1 cellular context compared by ENCODE assay signal in the genomic region with DNA sequence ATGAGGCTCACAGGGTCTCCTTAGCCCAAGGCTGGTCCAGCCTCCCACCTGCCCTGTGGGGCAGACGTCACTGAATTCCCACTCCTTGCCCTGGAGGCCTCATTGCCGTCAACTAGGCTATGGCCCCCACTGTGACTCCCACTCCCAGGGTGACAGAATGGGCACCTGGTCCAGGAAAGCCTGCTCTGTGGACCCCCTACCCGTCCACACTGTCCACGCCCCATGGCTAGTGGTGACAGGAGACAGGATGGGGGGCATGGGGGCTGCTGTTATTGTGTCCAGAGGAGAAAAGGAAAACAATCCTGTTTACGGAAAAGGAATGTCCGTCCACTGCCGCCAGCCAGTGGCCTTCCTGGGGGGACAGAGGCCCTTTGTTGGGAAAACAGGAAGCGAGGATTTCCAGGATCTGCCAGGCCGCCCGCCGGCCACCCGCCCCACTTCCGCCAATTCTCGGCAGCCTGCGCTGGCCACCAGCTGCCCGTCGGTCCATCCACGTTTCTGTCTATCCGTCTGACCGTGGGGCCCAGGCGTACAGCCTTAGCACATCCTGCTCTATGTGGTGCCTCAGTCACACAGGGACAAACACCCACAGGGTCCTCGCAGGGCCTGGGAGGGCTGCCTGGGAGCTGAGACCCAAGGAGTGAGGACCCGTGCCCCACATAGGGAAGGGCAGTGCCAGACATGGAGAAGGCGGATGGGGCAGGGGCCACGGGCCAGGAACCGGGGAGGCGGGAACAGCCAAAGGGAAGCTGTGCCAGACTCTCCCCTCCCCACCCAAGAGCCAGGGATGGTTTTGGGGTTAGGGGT.
TF ChIP-seq lines count a peak whose summit lies in the region.

No MANE protein-coding gene starts in this region.

TF ChIP-seq in GM23338, 12 proteins besides CTCF, POLR2A, EP300 and RAD21 (continued from another document):
- TF ChIP-seq ZNF462 (CRISPR knock-in tag; IDR thresholded peaks at IDR 0.05) = no peak
- TF ChIP-seq ZNF331 (CRISPR knock-in tag; IDR thresholded peaks at IDR 0.05; ENCODE audit: low read depth) = no peak
- TF ChIP-seq REST (IDR thresholded peaks at IDR 0.05; ENCODE audit: unreplicated experiment) = no peak
- TF ChIP-seq JUNB (IDR thresholded peaks at IDR 0.05; ENCODE audit: unreplicated experiment) = no peak
- TF ChIP-seq STAT1 (IDR thresholded peaks at IDR 0.05; ENCODE audit: unreplicated experiment) = no peak
- no peak for TF ChIP-seq EZH2 (IDR thresholded peaks at IDR 0.05; ENCODE audit: low read depth, unreplicated experiment)
- TF ChIP-seq, protein P1, sequence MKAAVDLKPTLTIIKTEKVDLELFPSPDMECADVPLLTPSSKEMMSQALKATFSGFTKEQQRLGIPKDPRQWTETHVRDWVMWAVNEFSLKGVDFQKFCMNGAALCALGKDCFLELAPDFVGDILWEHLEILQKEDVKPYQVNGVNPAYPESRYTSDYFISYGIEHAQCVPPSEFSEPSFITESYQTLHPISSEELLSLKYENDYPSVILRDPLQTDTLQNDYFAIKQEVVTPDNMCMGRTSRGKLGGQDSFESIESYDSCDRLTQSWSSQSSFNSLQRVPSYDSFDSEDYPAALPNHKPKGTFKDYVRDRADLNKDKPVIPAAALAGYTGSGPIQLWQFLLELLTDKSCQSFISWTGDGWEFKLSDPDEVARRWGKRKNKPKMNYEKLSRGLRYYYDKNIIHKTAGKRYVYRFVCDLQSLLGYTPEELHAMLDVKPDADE (IDR thresholded peaks at IDR 0.05) = no peak
- TF ChIP-seq POLR2AphosphoS5 (IDR thresholded peaks at IDR 0.05; ENCODE audit: low read depth) = no peak
